In genomic region chr12:107379852-107380567, GRCh38 we compare ENCODE assay signal across 1 cellular context.
A peak's percentile ranks its signal among the peaks of the same experiment; 100 is the strongest.
TF ChIP-seq lines count a peak whose summit lies in the region.

No MANE protein-coding gene starts in this region.

TF ChIP-seq in HepG2, 621 proteins besides CTCF, POLR2A, EP300 and RAD21 (continued from another document and continues in another):
- TF ChIP-seq, protein P1, sequence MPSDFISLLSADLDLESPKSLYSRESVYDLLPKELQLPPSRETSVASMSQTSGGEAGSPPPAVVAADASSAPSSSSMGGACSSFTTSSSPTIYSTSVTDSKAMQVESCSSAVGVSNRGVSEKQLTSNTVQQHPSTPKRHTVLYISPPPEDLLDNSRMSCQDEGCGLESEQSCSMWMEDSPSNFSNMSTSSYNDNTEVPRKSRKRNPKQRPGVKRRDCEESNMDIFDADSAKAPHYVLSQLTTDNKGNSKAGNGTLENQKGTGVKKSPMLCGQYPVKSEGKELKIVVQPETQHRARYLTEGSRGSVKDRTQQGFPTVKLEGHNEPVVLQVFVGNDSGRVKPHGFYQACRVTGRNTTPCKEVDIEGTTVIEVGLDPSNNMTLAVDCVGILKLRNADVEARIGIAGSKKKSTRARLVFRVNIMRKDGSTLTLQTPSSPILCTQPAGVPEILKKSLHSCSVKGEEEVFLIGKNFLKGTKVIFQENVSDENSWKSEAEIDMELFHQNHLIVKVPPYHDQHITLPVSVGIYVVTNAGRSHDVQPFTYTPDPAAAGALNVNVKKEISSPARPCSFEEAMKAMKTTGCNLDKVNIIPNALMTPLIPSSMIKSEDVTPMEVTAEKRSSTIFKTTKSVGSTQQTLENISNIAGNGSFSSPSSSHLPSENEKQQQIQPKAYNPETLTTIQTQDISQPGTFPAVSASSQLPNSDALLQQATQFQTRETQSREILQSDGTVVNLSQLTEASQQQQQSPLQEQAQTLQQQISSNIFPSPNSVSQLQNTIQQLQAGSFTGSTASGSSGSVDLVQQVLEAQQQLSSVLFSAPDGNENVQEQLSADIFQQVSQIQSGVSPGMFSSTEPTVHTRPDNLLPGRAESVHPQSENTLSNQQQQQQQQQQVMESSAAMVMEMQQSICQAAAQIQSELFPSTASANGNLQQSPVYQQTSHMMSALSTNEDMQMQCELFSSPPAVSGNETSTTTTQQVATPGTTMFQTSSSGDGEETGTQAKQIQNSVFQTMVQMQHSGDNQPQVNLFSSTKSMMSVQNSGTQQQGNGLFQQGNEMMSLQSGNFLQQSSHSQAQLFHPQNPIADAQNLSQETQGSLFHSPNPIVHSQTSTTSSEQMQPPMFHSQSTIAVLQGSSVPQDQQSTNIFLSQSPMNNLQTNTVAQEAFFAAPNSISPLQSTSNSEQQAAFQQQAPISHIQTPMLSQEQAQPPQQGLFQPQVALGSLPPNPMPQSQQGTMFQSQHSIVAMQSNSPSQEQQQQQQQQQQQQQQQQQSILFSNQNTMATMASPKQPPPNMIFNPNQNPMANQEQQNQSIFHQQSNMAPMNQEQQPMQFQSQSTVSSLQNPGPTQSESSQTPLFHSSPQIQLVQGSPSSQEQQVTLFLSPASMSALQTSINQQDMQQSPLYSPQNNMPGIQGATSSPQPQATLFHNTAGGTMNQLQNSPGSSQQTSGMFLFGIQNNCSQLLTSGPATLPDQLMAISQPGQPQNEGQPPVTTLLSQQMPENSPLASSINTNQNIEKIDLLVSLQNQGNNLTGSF (CRISPR knock-in tag; IDR thresholded peaks at IDR 0.05), result no peak
- no peak for TF ChIP-seq NAIF1 (CRISPR knock-in tag; IDR thresholded peaks at IDR 0.05; ENCODE audit: borderline replicate concordance)
- no peak for TF ChIP-seq ZNF567 (CRISPR knock-in tag; IDR thresholded peaks at IDR 0.05; ENCODE audit: borderline replicate concordance)
- TF ChIP-seq, protein P2, sequence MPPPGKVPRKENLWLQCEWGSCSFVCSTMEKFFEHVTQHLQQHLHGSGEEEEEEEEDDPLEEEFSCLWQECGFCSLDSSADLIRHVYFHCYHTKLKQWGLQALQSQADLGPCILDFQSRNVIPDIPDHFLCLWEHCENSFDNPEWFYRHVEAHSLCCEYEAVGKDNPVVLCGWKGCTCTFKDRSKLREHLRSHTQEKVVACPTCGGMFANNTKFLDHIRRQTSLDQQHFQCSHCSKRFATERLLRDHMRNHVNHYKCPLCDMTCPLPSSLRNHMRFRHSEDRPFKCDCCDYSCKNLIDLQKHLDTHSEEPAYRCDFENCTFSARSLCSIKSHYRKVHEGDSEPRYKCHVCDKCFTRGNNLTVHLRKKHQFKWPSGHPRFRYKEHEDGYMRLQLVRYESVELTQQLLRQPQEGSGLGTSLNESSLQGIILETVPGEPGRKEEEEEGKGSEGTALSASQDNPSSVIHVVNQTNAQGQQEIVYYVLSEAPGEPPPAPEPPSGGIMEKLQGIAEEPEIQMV (CRISPR knock-in tag; IDR thresholded peaks at IDR 0.05; ENCODE audit: low read depth), result no peak
- no peak for TF ChIP-seq RAD51 (IDR thresholded peaks at IDR 0.05; ENCODE audit: borderline replicate concordance)
- TF ChIP-seq SIX1 (CRISPR knock-in tag; IDR thresholded peaks at IDR 0.05; ENCODE audit: borderline replicate concordance), result no peak
- no peak for TF ChIP-seq TSC22D2 (CRISPR knock-in tag; IDR thresholded peaks at IDR 0.05; ENCODE audit: borderline replicate concordance)
- no peak for TF ChIP-seq YEATS2 (CRISPR knock-in tag; IDR thresholded peaks at IDR 0.05; ENCODE audit: borderline replicate concordance)
- TF ChIP-seq RARA (CRISPR knock-in tag; IDR thresholded peaks at IDR 0.05), result peak; percentile 75
- no peak for TF ChIP-seq IRF1 (CRISPR knock-in tag; IDR thresholded peaks at IDR 0.05; ENCODE audit: low read depth)
- TF ChIP-seq MTF2 (CRISPR knock-in tag; IDR thresholded peaks at IDR 0.05; ENCODE audit: borderline replicate concordance), result no peak
- TF ChIP-seq, protein P3, sequence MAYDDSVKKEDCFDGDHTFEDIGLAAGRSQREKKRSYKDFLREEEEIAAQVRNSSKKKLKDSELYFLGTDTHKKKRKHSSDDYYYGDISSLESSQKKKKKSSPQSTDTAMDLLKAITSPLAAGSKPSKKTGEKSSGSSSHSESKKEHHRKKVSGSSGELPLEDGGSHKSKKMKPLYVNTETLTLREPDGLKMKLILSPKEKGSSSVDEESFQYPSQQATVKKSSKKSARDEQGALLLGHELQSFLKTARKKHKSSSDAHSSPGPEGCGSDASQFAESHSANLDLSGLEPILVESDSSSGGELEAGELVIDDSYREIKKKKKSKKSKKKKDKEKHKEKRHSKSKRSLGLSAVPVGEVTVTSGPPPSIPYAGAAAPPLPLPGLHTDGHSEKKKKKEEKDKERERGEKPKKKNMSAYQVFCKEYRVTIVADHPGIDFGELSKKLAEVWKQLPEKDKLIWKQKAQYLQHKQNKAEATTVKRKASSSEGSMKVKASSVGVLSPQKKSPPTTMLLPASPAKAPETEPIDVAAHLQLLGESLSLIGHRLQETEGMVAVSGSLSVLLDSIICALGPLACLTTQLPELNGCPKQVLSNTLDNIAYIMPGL (CRISPR knock-in tag; IDR thresholded peaks at IDR 0.05; ENCODE audit: borderline replicate concordance in 1 of 2, low read depth in 1 of 2), result no peak
- no peak for TF ChIP-seq ZNF598 (CRISPR knock-in tag; IDR thresholded peaks at IDR 0.05; ENCODE audit: borderline replicate concordance)
- TF ChIP-seq, protein P4, sequence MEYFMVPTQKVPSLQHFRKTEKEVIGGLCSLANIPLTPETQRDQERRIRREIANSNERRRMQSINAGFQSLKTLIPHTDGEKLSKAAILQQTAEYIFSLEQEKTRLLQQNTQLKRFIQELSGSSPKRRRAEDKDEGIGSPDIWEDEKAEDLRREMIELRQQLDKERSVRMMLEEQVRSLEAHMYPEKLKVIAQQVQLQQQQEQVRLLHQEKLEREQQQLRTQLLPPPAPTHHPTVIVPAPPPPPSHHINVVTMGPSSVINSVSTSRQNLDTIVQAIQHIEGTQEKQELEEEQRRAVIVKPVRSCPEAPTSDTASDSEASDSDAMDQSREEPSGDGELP (IDR thresholded peaks at IDR 0.05; ENCODE audit: borderline replicate concordance, low read depth), result peak; percentile 23; the same call in 1 of the 2 replicates
- no peak for TF ChIP-seq ZNF883 (CRISPR knock-in tag; IDR thresholded peaks at IDR 0.05; ENCODE audit: not compliant biosample characterization)
- no peak for TF ChIP-seq GATA4 (IDR thresholded peaks at IDR 0.05; ENCODE audit: borderline replicate concordance, low read depth)
- TF ChIP-seq GATAD2A (CRISPR knock-in tag; IDR thresholded peaks at IDR 0.05), result no peak; the same call in 1 of the 2 replicates
- TF ChIP-seq KDM3A (CRISPR knock-in tag; IDR thresholded peaks at IDR 0.05; ENCODE audit: low read depth), result no peak
- TF ChIP-seq ZNF33A (CRISPR knock-in tag; IDR thresholded peaks at IDR 0.05; ENCODE audit: borderline replicate concordance), result no peak
- no peak for TF ChIP-seq BHLHE40 (IDR thresholded peaks at IDR 0.05; ENCODE audit: low read length)
- no peak for TF ChIP-seq HNRNPLL (IDR thresholded peaks at IDR 0.05; ENCODE audit: low read depth, low read length, poor library complexity, severe bottlenecking)
- no peak for TF ChIP-seq HNRNPH1 (optimal IDR thresholded peaks at IDR 0.05; ENCODE audit: low read depth, low read length)
- no peak for TF ChIP-seq ZNF329 (CRISPR knock-in tag; IDR thresholded peaks at IDR 0.05; ENCODE audit: low read depth)
- no peak for TF ChIP-seq CBX1 (IDR thresholded peaks at IDR 0.05; ENCODE audit: low read depth)
- TF ChIP-seq MTF1 (CRISPR knock-in tag; IDR thresholded peaks at IDR 0.05), result no peak
- TF ChIP-seq POGK (CRISPR knock-in tag; conservative IDR thresholded peaks at IDR 0.05), result no peak
- TF ChIP-seq MNT (IDR thresholded peaks at IDR 0.05), result no peak
- TF ChIP-seq SOX6 (IDR thresholded peaks at IDR 0.05), result no peak
- TF ChIP-seq SOX6 (CRISPR knock-in tag; IDR thresholded peaks at IDR 0.05), result peak; percentile 89
- TF ChIP-seq SNRNP70 (IDR thresholded peaks at IDR 0.05; ENCODE audit: low read depth, low read length), result no peak
- TF ChIP-seq ATF6 (CRISPR knock-in tag; conservative IDR thresholded peaks at IDR 0.05), result no peak
- no peak for TF ChIP-seq ZNF333 (CRISPR knock-in tag; IDR thresholded peaks at IDR 0.05; ENCODE audit: borderline replicate concordance)
- no peak for TF ChIP-seq ZNF792 (CRISPR knock-in tag; IDR thresholded peaks at IDR 0.05)
- TF ChIP-seq HES4 (CRISPR knock-in tag; IDR thresholded peaks at IDR 0.05; ENCODE audit: borderline replicate concordance), result no peak
- no peak for TF ChIP-seq MBNL3 (CRISPR knock-in tag; conservative IDR thresholded peaks at IDR 0.05)
- no peak for TF ChIP-seq MTA1 (CRISPR knock-in tag; IDR thresholded peaks at IDR 0.05; ENCODE audit: borderline replicate concordance)
- no peak for TF ChIP-seq ZNF121 (CRISPR knock-in tag; IDR thresholded peaks at IDR 0.05)
- no peak for TF ChIP-seq ZNF607 (CRISPR knock-in tag; IDR thresholded peaks at IDR 0.05; ENCODE audit: borderline replicate concordance)
- TF ChIP-seq, protein P5, sequence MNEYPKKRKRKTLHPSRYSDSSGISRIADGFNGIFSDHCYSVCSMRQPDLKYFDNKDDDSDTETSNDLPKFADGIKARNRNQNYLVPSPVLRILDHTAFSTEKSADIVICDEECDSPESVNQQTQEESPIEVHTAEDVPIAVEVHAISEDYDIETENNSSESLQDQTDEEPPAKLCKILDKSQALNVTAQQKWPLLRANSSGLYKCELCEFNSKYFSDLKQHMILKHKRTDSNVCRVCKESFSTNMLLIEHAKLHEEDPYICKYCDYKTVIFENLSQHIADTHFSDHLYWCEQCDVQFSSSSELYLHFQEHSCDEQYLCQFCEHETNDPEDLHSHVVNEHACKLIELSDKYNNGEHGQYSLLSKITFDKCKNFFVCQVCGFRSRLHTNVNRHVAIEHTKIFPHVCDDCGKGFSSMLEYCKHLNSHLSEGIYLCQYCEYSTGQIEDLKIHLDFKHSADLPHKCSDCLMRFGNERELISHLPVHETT (CRISPR knock-in tag; conservative IDR thresholded peaks at IDR 0.05), result no peak
- no peak for TF ChIP-seq KAT7 (CRISPR knock-in tag; IDR thresholded peaks at IDR 0.05; ENCODE audit: borderline replicate concordance)
- no peak for TF ChIP-seq CHD2 (IDR thresholded peaks at IDR 0.05; ENCODE audit: low read depth, low read length)
- TF ChIP-seq PCBP2 (optimal IDR thresholded peaks at IDR 0.05; ENCODE audit: low read depth, low read length, poor library complexity, severe bottlenecking), result no peak
- TF ChIP-seq ZNF530 (CRISPR knock-in tag; IDR thresholded peaks at IDR 0.05; ENCODE audit: low read depth), result no peak
- TF ChIP-seq SAP130 (CRISPR knock-in tag; IDR thresholded peaks at IDR 0.05; ENCODE audit: low read depth), result peak; percentile 45; the same call in 1 of the 2 replicates
- TF ChIP-seq GATAD1 (CRISPR knock-in tag; IDR thresholded peaks at IDR 0.05), result no peak
- TF ChIP-seq ZNF20 (CRISPR knock-in tag; IDR thresholded peaks at IDR 0.05), result no peak
- peak; percentile 65; the same call in 1 of the 2 replicates for TF ChIP-seq PHF21A (CRISPR knock-in tag; IDR thresholded peaks at IDR 0.05)
- TF ChIP-seq RFXANK (CRISPR knock-in tag; IDR thresholded peaks at IDR 0.05), result no peak
- TF ChIP-seq MXD1 (CRISPR knock-in tag; IDR thresholded peaks at IDR 0.05), result no peak
- TF ChIP-seq SRF (IDR thresholded peaks at IDR 0.05; ENCODE audit: low read depth, low read length), result no peak
- no peak for TF ChIP-seq FOSL2 (CRISPR knock-in tag; IDR thresholded peaks at IDR 0.05)
- no peak for TF ChIP-seq ZNF260 (CRISPR knock-in tag; IDR thresholded peaks at IDR 0.05; ENCODE audit: borderline replicate concordance, low read depth)
